ENCODE assay signal across 1 cellular context in the genomic region with DNA sequence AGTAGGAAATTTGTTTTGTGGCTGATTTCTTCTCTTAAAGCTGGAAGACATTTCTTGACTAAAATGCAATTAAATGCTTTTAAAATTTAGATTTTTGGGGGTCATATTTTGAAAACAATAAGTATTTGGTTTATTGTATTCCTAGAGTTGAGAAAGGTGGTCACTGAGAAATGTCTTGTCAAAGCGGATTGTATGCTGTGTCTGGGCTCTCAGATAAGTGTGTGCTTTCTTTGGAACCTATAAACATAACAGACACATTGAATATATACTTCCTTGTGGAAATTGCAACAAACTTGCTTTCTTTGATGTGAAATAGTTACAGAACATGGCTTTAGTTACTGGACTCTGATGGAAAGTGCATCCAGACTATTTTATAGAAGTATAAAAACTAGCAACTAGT.
TF ChIP-seq lines count a peak whose summit lies in the region.

No MANE protein-coding gene starts in this region.

TF ChIP-seq in GM12878, 131 proteins besides CTCF, POLR2A, EP300 and RAD21 (continued from another document):
- TF ChIP-seq RCOR1 (conservative IDR thresholded peaks at IDR 0.05; ENCODE audit: low read depth, low read length) (no peak), GABPA (IDR thresholded peaks at IDR 0.05; ENCODE audit: low read depth) (no peak), USF2 (IDR thresholded peaks at IDR 0.05; ENCODE audit: borderline replicate concordance, low read depth, low read length) (no peak)
